ENCODE assay signal across 19 cellular contexts in the genomic region with DNA sequence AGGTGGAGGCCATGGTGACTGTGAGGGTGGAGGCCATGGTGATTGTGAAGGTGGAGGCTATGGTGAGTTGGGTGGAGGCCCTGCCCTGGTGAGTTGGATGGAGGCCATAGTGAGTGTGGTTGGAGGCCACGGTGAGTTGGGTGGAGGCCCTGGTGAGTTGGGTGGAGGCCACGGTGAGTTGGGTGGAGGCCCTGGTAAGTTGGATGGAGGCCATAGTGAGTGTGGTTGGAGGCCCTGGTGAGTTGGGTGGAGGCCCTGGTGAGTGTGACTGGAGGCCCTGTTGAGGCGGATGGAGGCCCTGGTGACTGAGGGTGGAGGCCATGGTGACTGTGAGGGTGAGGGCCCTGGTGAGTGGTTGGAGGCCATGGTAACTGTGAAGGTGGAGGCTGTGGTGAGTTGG.
DNase-seq lines count a peak whose midpoint lies in the region; ATAC-seq, FAIRE-seq and TF ChIP-seq lines count a peak whose summit lies in the region.
"Had no signal": no experiment of that assay in that cellular context is flagged by ENCODE, and none has a peak within 500 bp of the region (broad histone marks: within the 10 kb centered on the region; RNA-seq: fewer than 3 reads in every experiment).

No MANE protein-coding gene starts in this region.

- H3K9me3 ChIP-seq in A549 (no peaks in the 10 kb centered on the region), neural progenitor cell (ENCODE audit: low read depth) (no peaks in the 10 kb centered on the region)
- H3K9me3 ChIP-seq: HAP-1 had no signal

- CTCF ChIA-PET in A549 (lab: Yijun Ruan, JAX) = no interaction called here

- H3K79me2 ChIP-seq in neural progenitor cell (ENCODE audit: low read depth) = no peaks in the 10 kb centered on the region

- FAIRE-seq in A549 (lab: Jason Lieb, UNC) (no peak), bronchial epithelial cell (lab: Jason Lieb, UNC) (peak; percentile 62)
- FAIRE-seq: G401.6, GM12891, HepG2, HTR-8/SVneo had no signal

- DNase-seq in DMS53 (lab: John Stamatoyannopoulos, UW) = peak; percentile 31
- DNase-seq in DMS53 treated with DMSO at 0.1 percent for 48 hours (lab: John Stamatoyannopoulos, UW; ENCODE audit: unreplicated experiment) = no peak
- no peak for DNase-seq in A549 (ENCODE audit: low read depth in 1 of 2, low spot score in 1 of 2)
- DNase-seq in bronchial epithelial cell (ENCODE audit: low read depth) = no peak
- DNase-seq in neural progenitor cell (ENCODE audit: low spot score) = no peak
- no peak for DNase-seq in NCI-H446 treated with DMSO at 0.1 percent for 48 hours (lab: John Stamatoyannopoulos, UW)
- DNase-seq in AML-193 (lab: John Stamatoyannopoulos, UW) = no peak
- no peak for DNase-seq in NCI-H510A treated with DMSO at 0.1 percent for 48 hours (lab: John Stamatoyannopoulos, UW)
- DNase-seq: CD4-positive, alpha-beta T cell; DMS 273 treated with DMSO at 0.1 percent for 48 hours; EL; HFFc6 had no signal

- no peak overlapping the region for H2AFZ ChIP-seq in neural progenitor cell (replicated peaks)

- no peak for ATAC-seq in A549

- H3K4me2 ChIP-seq in A549 (no peak overlapping the region), neural progenitor cell (no peak overlapping the region)
- H3K4me2 ChIP-seq: GM23338 had no signal

- H3K4me1 ChIP-seq in A549 (peaks cover 9% of the 10 kb centered on the region; the same call in 2 of the 3 replicates), neural progenitor cell (peaks cover 9% of the 10 kb centered on the region)
- H3K4me1 ChIP-seq: HAP-1 had no signal

- H3K9me3 Mint-ChIP-seq in neural progenitor cell = no peaks in the 10 kb centered on the region
- H3K9me3 Mint-ChIP-seq: CD4-positive, alpha-beta T cell; GM23338; HFFc6 had no signal

- no peak for TF ChIP-seq POLR2A in A549 (IDR thresholded peaks at IDR 0.05; ENCODE audit: low read length)

- 97% methylated on average over 3 of the region's 3 CpGs for WGBS in A549 (ENCODE audit: missing lambda C conversion rate)

- TF ChIP-seq EP300 in A549 (IDR thresholded peaks at IDR 0.05) = no peak

- POLR2A ChIA-PET in A549 (lab: Yijun Ruan, JAX) = no interaction called here

- peaks cover 12% of the 10 kb centered on the region for H3K27me3 Mint-ChIP-seq in neural progenitor cell (ENCODE audit: insufficient read depth, low read depth)
- H3K27me3 Mint-ChIP-seq: CD4-positive, alpha-beta T cell had no signal

- no peaks in the 10 kb centered on the region for H3F3A ChIP-seq in neural progenitor cell (ENCODE audit: low read depth)

- H3K27me3 ChIP-seq in bronchial epithelial cell (ENCODE audit: control insufficient read depth, insufficient read depth, low read length) (peaks cover 4% of the 10 kb centered on the region), neural progenitor cell (no peaks in the 10 kb centered on the region)

- peaks cover 35% of the 10 kb centered on the region for H3K4me1 Mint-ChIP-seq in neural progenitor cell

- H3K4me3 ChIP-seq in A549 = no peak overlapping the region
- no peak overlapping the region for H3K4me3 ChIP-seq in bronchial epithelial cell (ENCODE audit: low read depth, low read length)
- H3K4me3 ChIP-seq in neural progenitor cell = no peak overlapping the region
- H3K4me3 ChIP-seq: GM23338, HAP-1 had no signal

- H3K36me3 ChIP-seq in bronchial epithelial cell (ENCODE audit: control insufficient read depth, insufficient read depth, low read length) (no peaks in the 10 kb centered on the region), neural progenitor cell (no peaks in the 10 kb centered on the region)
- H3K36me3 ChIP-seq: HAP-1 had no signal

- H3K27ac ChIP-seq in A549 (peak overlapping the region; percentile 55 to 92; a peak in 5 of 6 replicates), neural progenitor cell (no peak overlapping the region)
- H3K27ac ChIP-seq: 22Rv1 had no signal

- no peak overlapping the region for H3K9ac ChIP-seq in neural progenitor cell

- peak overlapping the region; percentile 13 for H3K27ac Mint-ChIP-seq in neural progenitor cell
- H3K27ac Mint-ChIP-seq: CD4-positive, alpha-beta T cell; GM23338; HFFc6 had no signal

- no peak overlapping the region for H3K4me3 Mint-ChIP-seq in neural progenitor cell
- H3K4me3 Mint-ChIP-seq: CD4-positive, alpha-beta T cell; GM23338; HFFc6 had no signal

- no peaks in the 10 kb centered on the region for H3K36me3 Mint-ChIP-seq in neural progenitor cell

- TF ChIP-seq CTCF in A549 (IDR thresholded peaks at IDR 0.05) (no peak), bronchial epithelial cell (IDR thresholded peaks at IDR 0.05; ENCODE audit: insufficient read depth, low read length, severe bottlenecking) (no peak), neural progenitor cell (IDR thresholded peaks at IDR 0.05) (no peak)

- H4K20me1 ChIP-seq in neural progenitor cell (ENCODE audit: low read depth) = no peaks in the 10 kb centered on the region

- TF ChIP-seq RAD21 in A549 (conservative IDR thresholded peaks at IDR 0.05 in 1 of 2, IDR thresholded peaks at IDR 0.05 in 1 of 2) = no peak

TF ChIP-seq in A549, 52 proteins besides CTCF, POLR2A, EP300 and RAD21:
- TF ChIP-seq CBX2 (IDR thresholded peaks at IDR 0.05; ENCODE audit: borderline replicate concordance, low read depth) = no peak
- no peak for TF ChIP-seq HMGXB4 (CRISPR knock-in tag; IDR thresholded peaks at IDR 0.05; ENCODE audit: borderline replicate concordance)
- no peak for TF ChIP-seq JUNB (IDR thresholded peaks at IDR 0.05)
- no peak for TF ChIP-seq RARB (CRISPR knock-in tag; IDR thresholded peaks at IDR 0.05)
- TF ChIP-seq EHMT2 (IDR thresholded peaks at IDR 0.05; ENCODE audit: low read depth) = no peak
- no peak for TF ChIP-seq JUN (IDR thresholded peaks at IDR 0.05)
- no peak for TF ChIP-seq CHD4 (IDR thresholded peaks at IDR 0.05; ENCODE audit: borderline replicate concordance)
- TF ChIP-seq, protein P1, sequence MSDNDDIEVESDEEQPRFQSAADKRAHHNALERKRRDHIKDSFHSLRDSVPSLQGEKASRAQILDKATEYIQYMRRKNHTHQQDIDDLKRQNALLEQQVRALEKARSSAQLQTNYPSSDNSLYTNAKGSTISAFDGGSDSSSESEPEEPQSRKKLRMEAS (IDR thresholded peaks at IDR 0.05) = no peak
- no peak for TF ChIP-seq ZC3H11A (IDR thresholded peaks at IDR 0.05)
- TF ChIP-seq CBX8 (IDR thresholded peaks at IDR 0.05) = no peak
- TF ChIP-seq BHLHE40 (IDR thresholded peaks at IDR 0.05; ENCODE audit: low read depth, low read length) = no peak
- no peak for TF ChIP-seq REST (IDR thresholded peaks at IDR 0.05)
- TF ChIP-seq MAFK (IDR thresholded peaks at IDR 0.05; ENCODE audit: partially characterized antibody) = no peak
- TF ChIP-seq, protein P2, sequence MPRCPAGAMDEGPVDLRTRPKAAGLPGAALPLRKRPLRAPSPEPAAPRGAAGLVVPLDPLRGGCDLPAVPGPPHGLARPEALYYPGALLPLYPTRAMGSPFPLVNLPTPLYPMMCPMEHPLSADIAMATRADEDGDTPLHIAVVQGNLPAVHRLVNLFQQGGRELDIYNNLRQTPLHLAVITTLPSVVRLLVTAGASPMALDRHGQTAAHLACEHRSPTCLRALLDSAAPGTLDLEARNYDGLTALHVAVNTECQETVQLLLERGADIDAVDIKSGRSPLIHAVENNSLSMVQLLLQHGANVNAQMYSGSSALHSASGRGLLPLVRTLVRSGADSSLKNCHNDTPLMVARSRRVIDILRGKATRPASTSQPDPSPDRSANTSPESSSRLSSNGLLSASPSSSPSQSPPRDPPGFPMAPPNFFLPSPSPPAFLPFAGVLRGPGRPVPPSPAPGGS (IDR thresholded peaks at IDR 0.05) = no peak
- TF ChIP-seq HDAC2 (IDR thresholded peaks at IDR 0.05) = no peak
